Comparison of ENCODE assay signal across 8 cellular contexts in genomic region chr16:14285542-14286380, GRCh38.
DNase-seq lines count a peak whose midpoint lies in the region; ATAC-seq, FAIRE-seq and TF ChIP-seq lines count a peak whose summit lies in the region.

No MANE protein-coding gene starts in this region.

- peaks cover 6% of the 10 kb centered on the region for H3K4me1 ChIP-seq in mammary epithelial cell (ENCODE audit: insufficient read depth, low read length)
- H3K4me1 ChIP-seq in small intestine (ENCODE audit: control insufficient read depth in 2 of 2, insufficient read depth in 1 of 2, low read depth in 1 of 2, low read length in 1 of 2), result no peaks in the 10 kb centered on the region

- no peaks in the 10 kb centered on the region for H3K79me2 ChIP-seq in mammary epithelial cell (ENCODE audit: insufficient read depth, low read length)

- TSS peak; percentile 100 for BruUV-seq in mammary epithelial cell (replicated peaks; lab: Mats Ljungman, UMichigan)

- H3K4me2 ChIP-seq in mammary epithelial cell (ENCODE audit: insufficient read depth, low read depth, low read length), result peak overlapping the region; percentile 72

- ATAC-seq in GM18868 (IDR thresholded peaks at IDR 0.05; ENCODE audit: unreplicated experiment), result peak; percentile 75
- ATAC-seq in HG03108 (IDR thresholded peaks at IDR 0.05; ENCODE audit: unreplicated experiment), result peak; percentile 74

- FAIRE-seq in small intestine (lab: Jason Lieb, UNC), result no peak

- H3K27me3 ChIP-seq in WERI-Rb-1 (ENCODE audit: insufficient read depth, low read depth, severe bottlenecking) (no peaks in the 10 kb centered on the region), mammary epithelial cell (ENCODE audit: insufficient read depth, low read length) (no peaks in the 10 kb centered on the region), small intestine (ENCODE audit: control insufficient read depth in 2 of 2, insufficient read depth in 2 of 2, low read length in 2 of 2) (no peaks in the 10 kb centered on the region)

- dilution Hi-C loops in mammary epithelial cell (cut with HindIII; ENCODE audit: low sequenced_read_pairs), result no loop called here

- DNase-seq in ACHN, result peak; percentile 90
- peak; percentile 78 for DNase-seq in NCI-H2196 treated with DMSO at 0.1 percent for 48 hours (lab: John Stamatoyannopoulos, UW; ENCODE audit: unreplicated experiment)
- peak; percentile 91 for DNase-seq in WERI-Rb-1
- DNase-seq in mammary epithelial cell, result peak; percentile 88
- peak; percentile 90 for DNase-seq in iPS-NIHi7 (ENCODE audit: extremely low spot score)
- peak; percentile 89 for DNase-seq in small intestine

- intact Hi-C loops in mammary epithelial cell (cut with micrococcal nuclease), result loop anchor here (1.0 to 5.0 kb wide), 4 partner anchors 198 to 366 kb away; no protein-coding TSS in a partner anchor

- H3K9me3 ChIP-seq in WERI-Rb-1 (ENCODE audit: severe bottlenecking) (peaks cover 9% of the 10 kb centered on the region), mammary epithelial cell (replicated peaks; ENCODE audit: insufficient read depth, low read length) (peaks cover 4% of the 10 kb centered on the region), small intestine (ENCODE audit: control insufficient read depth, low read depth) (no peaks in the 10 kb centered on the region)

- H3K36me3 ChIP-seq in WERI-Rb-1 (peaks cover 2% of the 10 kb centered on the region; the same call in 1 of the 2 replicates), mammary epithelial cell (ENCODE audit: insufficient read depth, low read length) (no peaks in the 10 kb centered on the region), small intestine (ENCODE audit: control insufficient read depth in 2 of 2, insufficient read depth in 2 of 2, low read length in 2 of 2) (no peaks in the 10 kb centered on the region)

- CTCF ChIA-PET in mammary epithelial cell (lab: Charles Lee; ENCODE audit: low non-redundant PET), result interaction anchor here (0.6 to 1.1 kb wide), 3 partner anchors 46 to 362 kb away, joined by 3 to 8 read pairs (median 7); no protein-coding TSS in a partner anchor

- H4K20me1 ChIP-seq in mammary epithelial cell (ENCODE audit: insufficient read depth, low read length), result no peaks in the 10 kb centered on the region

- TF ChIP-seq CTCF in WERI-Rb-1 (IDR thresholded peaks at IDR 0.05; ENCODE audit: low read depth, low read length) (no peak), mammary epithelial cell (conservative IDR thresholded peaks at IDR 0.05 in 1 of 2, IDR thresholded peaks at IDR 0.05 in 1 of 2; ENCODE audit: extremely low read depth in 1 of 2, insufficient read depth in 1 of 2, low read depth in 1 of 2, low read length in 2 of 2) (no peak)

- peak overlapping the region; percentile 63 for H3K9ac ChIP-seq in mammary epithelial cell (ENCODE audit: insufficient read depth, low read length)

- WGBS in mammary epithelial cell (ENCODE audit: low coverage, missing lambda C conversion rate), result 9% methylated on average over 13 of the region's 72 CpGs
- WGBS in small intestine, 3 donors, result 1% methylated on average over 68 to 72 of the region's 72 CpGs

- H3K27ac ChIP-seq in WERI-Rb-1 (peak overlapping the region; percentile 30), mammary epithelial cell (ENCODE audit: insufficient read depth, low read depth, low read length) (peak overlapping the region; percentile 31), small intestine (ENCODE audit: low read depth in 1 of 2, low read length in 1 of 2) (peak overlapping the region; percentile 52 to 60)

- peak overlapping the region; percentile 95 for H2AFZ ChIP-seq in mammary epithelial cell (ENCODE audit: low read depth, low read length)

- in situ Hi-C loops in ACHN (cut with HindIII; ENCODE audit: low pct_ligation_motif_present, low pct_unique_long_range_greater_than_20kb, low sequenced_read_pairs) (no loop called here), mammary epithelial cell (cut with MboI; ENCODE audit: low sequenced_read_pairs in 2 of 2) (loop anchor here (5.0 to 10.0 kb wide), 2 partner anchors 361 to 363 kb away; partner anchors contain the start of gene ERCC4 (in 2 of the 2))

- H3K4me3 ChIP-seq in WERI-Rb-1 (ENCODE audit: low read depth, low read length), result peak overlapping the region; percentile 86
- H3K4me3 ChIP-seq in mammary epithelial cell (replicated peaks in 1 of 3; ENCODE audit: insufficient read depth in 1 of 3, low read depth in 2 of 3, low read length in 3 of 3), result peak overlapping the region; percentile 77 to 94 (median 87)
- H3K4me3 ChIP-seq in small intestine (ENCODE audit: low read depth in 1 of 2, low read length in 2 of 2), result peak overlapping the region; percentile 72 to 78

Comparison
In these comparisons a context has a peak if more than half of its experiments do, and no peak if none do; other contexts are left out.
1. Peak in every context shown above with its lines: DNase-seq, ATAC-seq, H3K4me3 ChIP-seq and H3K27ac ChIP-seq.